14 cellular contexts compared by ENCODE assay signal in the genomic region with DNA sequence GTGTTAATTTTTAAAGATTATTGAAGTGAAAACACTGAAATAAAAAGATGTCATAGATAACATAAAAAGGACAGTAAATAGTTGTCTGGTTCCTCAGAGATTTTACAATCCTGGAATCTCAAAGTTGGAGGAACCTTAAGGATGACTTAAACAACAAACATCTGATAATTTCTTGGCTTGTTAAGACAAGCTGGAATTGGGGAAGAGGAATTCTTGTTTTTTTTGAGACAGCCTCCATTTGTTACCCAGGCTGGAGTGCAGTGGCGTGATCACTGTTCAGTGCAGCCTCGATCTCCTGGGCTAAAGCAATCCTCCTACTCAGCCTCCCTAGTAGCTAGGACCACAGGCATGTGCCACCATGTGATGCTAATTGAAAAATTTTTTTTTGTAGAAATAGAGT. TPM values are rescaled to one million over a fixed set of nuclear protein-coding genes. Genes with fewer than 3 reads are reported as not detected.
DNase-seq lines count a peak whose midpoint lies in the region; ATAC-seq and TF ChIP-seq lines count a peak whose summit lies in the region.
"Had no signal": no experiment of that assay in that cellular context is flagged by ENCODE, and none has a peak within 500 bp of the region (broad histone marks: within the 10 kb centered on the region; RNA-seq: fewer than 3 reads in every experiment).

No MANE protein-coding gene starts in this region.

- H3K4me2 ChIP-seq in fibroblast of lung (ENCODE audit: extremely low read depth, insufficient read depth, low read length), result peak overlapping the region; percentile 74

- H2AFZ ChIP-seq in fibroblast of lung (ENCODE audit: low read length), result no peak overlapping the region

- no peaks in the 10 kb centered on the region for H3K9me3 Mint-ChIP-seq in activated naive CD4-positive, alpha-beta T cell treated with anti-CD3 and anti-CD28 coated beads, Interleukin-2, amount 10 ng/mL, durations not matched to agents 7 days and 5 days
- no peaks in the 10 kb centered on the region for H3K9me3 Mint-ChIP-seq in activated naive CD4-positive, alpha-beta T cell treated with anti-CD3 and anti-CD28 coated beads, Interleukin-2, amount 50 U/mL, for 72 hours
- H3K9me3 Mint-ChIP-seq in type B pancreatic cell, result no peaks in the 10 kb centered on the region

- H3K9ac ChIP-seq in SK-N-MC (ENCODE audit: insufficient read length) (peak overlapping the region; percentile 96), fibroblast of lung (ENCODE audit: insufficient read depth, low read length) (no peak overlapping the region)

- no peak overlapping the region for H3K4me3 Mint-ChIP-seq in activated naive CD4-positive, alpha-beta T cell treated with anti-CD3 and anti-CD28 coated beads, Interleukin-2, amount 10 ng/mL, durations not matched to agents 7 days and 5 days
- H3K4me3 Mint-ChIP-seq in type B pancreatic cell, result peak overlapping the region; percentile 54

- H3K27ac ChIP-seq in SK-N-MC (peak overlapping the region; percentile 49; the same call in 1 of the 2 replicates), fibroblast of lung (ENCODE audit: insufficient read depth, low read length) (peak overlapping the region; percentile 13)
- H3K27ac ChIP-seq: pancreas, thoracic aorta had no signal

- CTCF ChIA-PET in activated naive CD4-positive, alpha-beta T cell treated with anti-CD3 and anti-CD28 coated beads, Interleukin-2, amount 10 ng/mL, durations not matched to agents 7 days and 5 days (lab: Charles Lee), result no interaction called here

- ATAC-seq in activated naive CD4-positive, alpha-beta T cell treated with anti-CD3 and anti-CD28 coated beads, Interleukin-2, amount 50 U/mL, for 72 hours, result no peak
- ATAC-seq: esophagus mucosa, pancreas had no signal

- TF ChIP-seq CTCF in fibroblast of lung (conservative IDR thresholded peaks at IDR 0.05 in 1 of 2, IDR thresholded peaks at IDR 0.05 in 1 of 2; ENCODE audit: low read depth in 1 of 2, low read length in 2 of 2) (no peak), type B pancreatic cell (conservative IDR thresholded peaks at IDR 0.05) (no peak)

- H3K27me3 ChIP-seq in fibroblast of lung (ENCODE audit: control insufficient read depth, insufficient read depth, low read length), result no peaks in the 10 kb centered on the region
- H3K27me3 ChIP-seq: BE2C, pancreas had no signal

- peaks cover 54% of the 10 kb centered on the region for H3K4me1 Mint-ChIP-seq in activated naive CD4-positive, alpha-beta T cell treated with anti-CD3 and anti-CD28 coated beads, Interleukin-2, amount 10 ng/mL, durations not matched to agents 7 days and 5 days
- peaks cover 38% of the 10 kb centered on the region for H3K4me1 Mint-ChIP-seq in type B pancreatic cell (ENCODE audit: unreplicated experiment)

- peak overlapping the region; percentile 81 for H3K4me3 ChIP-seq in SK-N-MC
- H3K4me3 ChIP-seq in fibroblast of lung (replicated peaks in 1 of 4; ENCODE audit: control extremely low read depth in 1 of 4, insufficient read depth in 1 of 4, low read depth in 3 of 4, low read length in 4 of 4), result peak overlapping the region in 1 of 4 experiments; percentile 67

- peaks cover 26% of the 10 kb centered on the region for H3K36me3 ChIP-seq in SK-N-MC (ENCODE audit: insufficient read depth, low read length)
- no peaks in the 10 kb centered on the region for H3K36me3 ChIP-seq in fibroblast of lung (ENCODE audit: control insufficient read depth, insufficient read depth, low read length)
- H3K36me3 ChIP-seq: pancreas had no signal

- H3K9me3 ChIP-seq in SK-N-MC (ENCODE audit: low read depth, low read length) (no peaks in the 10 kb centered on the region), fibroblast of lung (ENCODE audit: control insufficient read depth, insufficient read depth, low read depth, low read length) (no peaks in the 10 kb centered on the region)
- H3K9me3 ChIP-seq: BE2C, pancreas, thoracic aorta had no signal

- peaks cover 5% of the 10 kb centered on the region for H3K4me1 ChIP-seq in fibroblast of lung (ENCODE audit: control insufficient read depth, extremely low read depth, insufficient read depth, low read length)

- H3K27me3 Mint-ChIP-seq in activated naive CD4-positive, alpha-beta T cell treated with anti-CD3 and anti-CD28 coated beads, Interleukin-2, amount 10 ng/mL, durations not matched to agents 7 days and 5 days, result no peaks in the 10 kb centered on the region
- no peaks in the 10 kb centered on the region for H3K27me3 Mint-ChIP-seq in type B pancreatic cell

- H4K20me1 ChIP-seq in fibroblast of lung (ENCODE audit: control insufficient read depth, extremely low read depth, insufficient read depth, low read length), result no peaks in the 10 kb centered on the region

- H3K79me2 ChIP-seq in fibroblast of lung (ENCODE audit: control insufficient read depth, insufficient read depth, low read length), result peaks cover 75% of the 10 kb centered on the region

- peaks cover 19% of the 10 kb centered on the region for H3K36me3 Mint-ChIP-seq in activated naive CD4-positive, alpha-beta T cell treated with anti-CD3 and anti-CD28 coated beads, Interleukin-2, amount 10 ng/mL, durations not matched to agents 7 days and 5 days
- H3K36me3 Mint-ChIP-seq in activated naive CD4-positive, alpha-beta T cell treated with anti-CD3 and anti-CD28 coated beads, Interleukin-2, amount 50 U/mL, for 72 hours, result peaks cover 25 to 36% of the 10 kb centered on the region in 2 donors
- peaks cover 11% of the 10 kb centered on the region for H3K36me3 Mint-ChIP-seq in type B pancreatic cell

- H3K27ac Mint-ChIP-seq in activated naive CD4-positive, alpha-beta T cell treated with anti-CD3 and anti-CD28 coated beads, Interleukin-2, amount 10 ng/mL, durations not matched to agents 7 days and 5 days, result peak overlapping the region; percentile 5
- H3K27ac Mint-ChIP-seq in activated naive CD4-positive, alpha-beta T cell treated with anti-CD3 and anti-CD28 coated beads, Interleukin-2, amount 50 U/mL, for 72 hours, result peak overlapping the region in 1 of 2 donors; percentile 62
- peak overlapping the region; percentile 95 for H3K27ac Mint-ChIP-seq in type B pancreatic cell

- no peak for DNase-seq in activated naive CD4-positive, alpha-beta T cell treated with anti-CD3 and anti-CD28 coated beads, Interleukin-2, amount 10 ng/mL, durations not matched to agents 7 days and 5 days
- DNase-seq in activated naive CD4-positive, alpha-beta T cell treated with anti-CD3 and anti-CD28 coated beads, Interleukin-2, amount 50 U/mL, for 72 hours (ENCODE audit: low spot score in 2 of 2), result no peak
- DNase-seq in SK-N-MC (ENCODE audit: low read depth, low spot score) (no peak), fibroblast of lung (ENCODE audit: low read depth in 2 of 2) (peak in 1 of 2 donors; percentile 56), type B pancreatic cell (ENCODE audit: extremely low spot score, unreplicated experiment) (no peak), SK-N-DZ (ENCODE audit: low spot score) (no peak), NCI-H510A (lab: John Stamatoyannopoulos, UW) (no peak)
- DNase-seq in stimulated activated CD4-positive, alpha-beta T cell treated with anti-CD3 and anti-CD28 coated beads, Interleukin-12 subunit alpha, Interleukin-12 subunit beta, amount 100 ng/mL, for 4 hours, result no peak
- DNase-seq: BE2C, islet precursor cell, NCI-H1436, pancreas had no signal

RNA-seq across cellular contexts. Expression of a gene that starts 2.3 kb away (rescaled TPM):
- 10 to 100 TPM; 52.9 to 98.7 TPM for total RNA-seq in activated naive CD4-positive, alpha-beta T cell treated with anti-CD3 and anti-CD28 coated beads, Interleukin-2, amount 50 U/mL, for 72 hours
- 71.4 and 80.4 TPM in 2 replicates for total RNA-seq in fibroblast of lung
- 45.7 and 46.5 TPM in 2 replicates for polyA plus RNA-seq in fibroblast of lung
- 28.2 and 30.2 TPM in 2 replicates for polyA plus RNA-seq in fibroblast of lung (2012)
- polyA minus RNA-seq in fibroblast of lung (ENCODE audit: low replicate concordance), result 36.3 and 53.6 TPM in 2 replicates
- 44.2 and 50.8 TPM in 2 replicates for total RNA-seq in type B pancreatic cell (ENCODE audit: low replicate concordance)
- polyA plus RNA-seq in SK-N-DZ (2014; cell fraction: cytosol; rRNA removed), result 55.2 and 58.4 TPM in 2 replicates
- polyA plus RNA-seq in SK-N-DZ (2014; cell fraction: nucleus; rRNA removed), result 38.1 and 45.9 TPM in 2 replicates

RNA-seq across cellular contexts. Expression of a gene that starts 37.3 kb away (rescaled TPM):
- total RNA-seq in activated naive CD4-positive, alpha-beta T cell treated with anti-CD3 and anti-CD28 coated beads, Interleukin-2, amount 50 U/mL, for 72 hours, result 1 to 10 TPM; 6.4 to 9.6 TPM
- total RNA-seq in fibroblast of lung (7.2 and 7.9 TPM in 2 replicates), type B pancreatic cell (ENCODE audit: low replicate concordance) (9.5 and 9.6 TPM in 2 replicates)
- polyA plus RNA-seq in fibroblast of lung, result 5.6 and 5.7 TPM in 2 replicates
- polyA plus RNA-seq in fibroblast of lung (2012), result 3.3 and 5.2 TPM in 2 replicates
- 0.07 and 0.27 TPM in 2 replicates for polyA minus RNA-seq in fibroblast of lung (ENCODE audit: low replicate concordance)
- polyA plus RNA-seq in SK-N-DZ (2014; cell fraction: cytosol; rRNA removed), result 4.6 and 14.3 TPM in 2 replicates
- 6.9 and 7.2 TPM in 2 replicates for polyA plus RNA-seq in SK-N-DZ (2014; cell fraction: nucleus; rRNA removed)
